ENCODE assay signal across 8 cellular contexts in the genomic region with DNA sequence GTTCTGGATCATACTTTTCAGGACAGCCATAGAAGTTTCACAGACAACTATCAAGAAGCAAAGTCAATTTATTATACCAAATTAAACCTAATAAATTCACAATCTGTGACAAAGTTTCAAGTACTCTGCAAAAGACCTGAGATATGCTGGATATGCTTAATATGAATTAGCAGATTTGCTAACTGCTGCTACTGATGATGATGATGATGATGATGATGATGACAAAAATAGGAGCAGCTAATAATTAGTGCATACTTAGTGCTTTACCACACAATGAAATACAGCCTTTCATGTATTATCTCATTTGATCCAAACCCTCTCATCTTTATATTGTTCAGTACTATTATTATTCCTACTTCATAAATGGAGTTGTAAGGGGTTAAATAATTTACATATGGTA.
"Had no signal": no experiment of that assay in that cellular context is flagged by ENCODE, and none has a peak within 500 bp of the region (broad histone marks: within the 10 kb centered on the region; RNA-seq: fewer than 3 reads in every experiment).

No MANE protein-coding gene starts in this region.

- ATAC-seq: GM12878 had no signal

- FAIRE-seq: G401.6, GM12878, GM12891, GM12892, GM18507, GM19239 had no signal

- H3K4me3 ChIP-seq: GM12878 had no signal

- DNase-seq: GDM1, GF-D8 had no signal
